Comparison of ENCODE assay signal across 22 cellular contexts in the genomic region with DNA sequence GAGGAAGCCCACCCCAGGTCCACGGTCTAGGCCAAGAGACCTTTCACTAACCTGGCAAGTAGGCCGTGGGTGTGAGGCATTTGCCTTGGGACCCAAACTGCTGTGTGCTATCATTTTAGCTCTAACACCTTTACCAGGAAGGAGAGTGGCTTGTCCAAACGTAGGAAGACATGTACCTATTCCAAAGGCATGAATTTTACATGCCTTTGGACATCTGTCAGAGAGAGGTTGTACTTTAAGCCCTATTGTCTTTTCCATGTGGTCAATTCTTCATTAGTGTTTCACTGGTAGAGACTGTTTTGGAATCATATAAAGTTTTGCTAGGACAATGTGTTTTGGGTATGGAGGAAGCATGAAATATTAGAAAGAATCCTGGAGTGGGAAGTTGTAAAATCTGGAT.
"Had no signal": no experiment of that assay in that cellular context is flagged by ENCODE, and none has a peak within 500 bp of the region (broad histone marks: within the 10 kb centered on the region; RNA-seq: fewer than 3 reads in every experiment).

No MANE protein-coding gene starts in this region.

- H3K27ac ChIP-seq: dorsolateral prefrontal cortex, esophagus muscularis mucosa, gastrocnemius medialis, left lung, ovary, psoas muscle, sigmoid colon, thoracic aorta, tibial nerve, upper lobe of left lung had no signal

- H3K4me1 ChIP-seq: esophagus muscularis mucosa, gastrocnemius medialis, left lung, psoas muscle, sigmoid colon, tibial nerve, upper lobe of left lung had no signal

- H3K27me3 ChIP-seq: dorsolateral prefrontal cortex, esophagus muscularis mucosa, gastrocnemius medialis, left lung, ovary, sigmoid colon, tibial nerve, upper lobe of left lung had no signal

- H3K9me3 ChIP-seq: esophagus muscularis mucosa, gastrocnemius medialis, left lung, ovary, psoas muscle, sigmoid colon, thoracic aorta, tibial nerve, upper lobe of left lung had no signal

- DNase-seq: dorsolateral prefrontal cortex; effector CD4-positive, alpha-beta T cell; endodermal cell; gastrocnemius medialis; head of caudate nucleus; kidney; left lung; natural killer cell; occipital lobe; ovary; posterior cingulate gyrus; psoas muscle; right cardiac atrium; sigmoid colon; stimulated activated CD4-positive, alpha-beta T cell treated with anti-CD3 and anti-CD28 coated beads, Interleukin-2, amount 100 ng/mL, for 24 hours; stimulated activated CD4-positive, alpha-beta T cell treated with anti-CD3 and anti-CD28 coated beads, Interleukin-4, amount 100 ng/mL, for 24 hours; upper lobe of left lung had no signal

- FAIRE-seq: colon, kidney, urothelium cell line had no signal

- H3K36me3 ChIP-seq: esophagus muscularis mucosa, gastrocnemius medialis, left lung, ovary, sigmoid colon, thoracic aorta, tibial nerve, upper lobe of left lung had no signal

- H3K4me3 ChIP-seq: dorsolateral prefrontal cortex, esophagus muscularis mucosa, gastrocnemius medialis, left lung, ovary, psoas muscle, sigmoid colon, thoracic aorta, tibial nerve, upper lobe of left lung had no signal
